In genomic region chr4:110510955-110511544, GRCh38 we compare ENCODE assay signal across 8 cellular contexts. TPM values are rescaled to one million over a fixed set of nuclear protein-coding genes. Genes with fewer than 3 reads are reported as not detected.
DNase-seq lines count a peak whose midpoint lies in the region; ATAC-seq and TF ChIP-seq lines count a peak whose summit lies in the region.

No MANE protein-coding gene starts in this region.

- POLR2A ChIA-PET in RWPE1 (lab: Yijun Ruan, JAX; ENCODE audit: low non-redundant PET) = no interaction called here
- POLR2A ChIA-PET in naive thymus-derived CD4-positive, alpha-beta T cell (lab: Charles Lee) = interaction anchor here (0.6 kb wide), 1 partner anchor 512 kb away, joined by 3 read pairs; no protein-coding TSS in a partner anchor

- peak; percentile 72 for TF ChIP-seq CTCF in RWPE1 (conservative IDR thresholded peaks at IDR 0.05; ENCODE audit: low read depth)

- H3K27me3 Mint-ChIP-seq in naive thymus-derived CD4-positive, alpha-beta T cell = peaks cover 0 to 6% (median 0%) of the 10 kb centered on the region in 5 donors

- H3K4me3 ChIP-seq in naive thymus-derived CD4-positive, alpha-beta T cell (ENCODE audit: low read length) = no peak overlapping the region

- no peaks in the 10 kb centered on the region for H3K9me3 Mint-ChIP-seq in naive thymus-derived CD4-positive, alpha-beta T cell

- intact Hi-C loops in naive thymus-derived CD4-positive, alpha-beta T cell (cut with micrococcal nuclease) = loop anchor here (1.0 to 10.0 kb wide), 8 partner anchors 166 to 1856 kb away; partner anchors contain the start of genes GAR1 (in 1 of the 2) and OSTC (in 1 of the 2)

- H3K4me1 Mint-ChIP-seq in naive thymus-derived CD4-positive, alpha-beta T cell = peaks cover 4 to 12% (median 10%) of the 10 kb centered on the region in 7 donors

- CTCF ChIA-PET in RWPE1 (lab: Yijun Ruan, JAX) = interaction anchor here (0.6 to 4.2 kb wide), 11 partner anchors 10 to 693 kb away, joined by 3 to 27 read pairs (median 4); no protein-coding TSS in a partner anchor
- CTCF ChIA-PET in naive thymus-derived CD4-positive, alpha-beta T cell (lab: Charles Lee) = interaction anchor here (0.6 to 3.3 kb wide), 10 partner anchors 10 to 512 kb away, joined by 3 to 21 read pairs (median 8); no protein-coding TSS in a partner anchor

- H3K4me3 Mint-ChIP-seq in naive thymus-derived CD4-positive, alpha-beta T cell = no peak overlapping the region

- H3K36me3 Mint-ChIP-seq in naive thymus-derived CD4-positive, alpha-beta T cell = no peaks in the 10 kb centered on the region

- ATAC-seq in GM19395 (IDR thresholded peaks at IDR 0.05; ENCODE audit: unreplicated experiment) (peak; percentile 63), HG02973 (IDR thresholded peaks at IDR 0.05; ENCODE audit: unreplicated experiment) (no peak)
- ATAC-seq in naive thymus-derived CD4-positive, alpha-beta T cell = peak; percentile 85

- H3K27ac ChIP-seq in RWPE1 = no peak overlapping the region
- H3K27ac ChIP-seq in epithelial cell of prostate = no peak overlapping the region
- H3K27ac ChIP-seq in naive thymus-derived CD4-positive, alpha-beta T cell (ENCODE audit: low read depth, low read length) = no peak overlapping the region

- DNase-seq in CD1c-positive myeloid dendritic cell (ENCODE audit: extremely low spot score) (peak; percentile 81), Kasumi-1 (lab: John Stamatoyannopoulos, UW) (peak; percentile 66 to 68), RWPE1 (ENCODE audit: low spot score) (peak; percentile 34), epithelial cell of prostate (ENCODE audit: low read depth, low spot score) (peak; percentile 5)
- peak in 7 of 9 donors; percentile 12 to 61 (median 48) for DNase-seq in naive thymus-derived CD4-positive, alpha-beta T cell
- no peak for DNase-seq in activated CD4-positive, alpha-beta T cell treated with anti-CD3 and anti-CD28 coated beads, Interleukin-2, amount 50 U/mL, for 4 hours

- H3K4me1 ChIP-seq in naive thymus-derived CD4-positive, alpha-beta T cell (ENCODE audit: control insufficient read depth in 2 of 2, insufficient read depth in 2 of 2, low read length in 2 of 2) = peaks cover 0 to 5% of the 10 kb centered on the region in 2 donors

- H3K36me3 ChIP-seq in naive thymus-derived CD4-positive, alpha-beta T cell (ENCODE audit: control insufficient read depth in 2 of 3, insufficient read depth in 3 of 3, low read length in 3 of 3) = no peaks in the 10 kb centered on the region

- no peaks in the 10 kb centered on the region for H3K9me3 ChIP-seq in naive thymus-derived CD4-positive, alpha-beta T cell (ENCODE audit: control insufficient read depth in 2 of 3, low read length in 3 of 3)

- no peaks in the 10 kb centered on the region for H3K27me3 ChIP-seq in naive thymus-derived CD4-positive, alpha-beta T cell (ENCODE audit: control insufficient read depth in 2 of 2, insufficient read depth in 2 of 2, low read length in 2 of 2)

- H3K27ac Mint-ChIP-seq in naive thymus-derived CD4-positive, alpha-beta T cell = no peak overlapping the region

RNA-seq across cellular contexts. Expression of gene ENPEP, which starts 35.1 kb away (rescaled TPM):
- under 1 TPM in 1 of 5 experiments, not detected in 4; 0.29 TPM for total RNA-seq in naive thymus-derived CD4-positive, alpha-beta T cell
- polyA plus RNA-seq in naive thymus-derived CD4-positive, alpha-beta T cell = not detected

Comparison
In these comparisons a context has a peak if more than half of its experiments do, and no peak if none do; other contexts are left out.
1. DNase-seq: peak in CD1c-positive myeloid dendritic cell (single experiment), Kasumi-1 (2 of 2), RWPE1 (single experiment), epithelial cell of prostate (single experiment) and naive thymus-derived CD4-positive, alpha-beta T cell (7 of 9); none in activated CD4-positive, alpha-beta T cell treated with anti-CD3 and anti-CD28 coated beads, Interleukin-2, amount 50 U/mL, for 4 hours (0 of 2).